ENCODE assay signal across 18 cellular contexts in genomic region chr7:98462926-98463325, GRCh38.
A peak's percentile ranks its signal among the peaks of the same experiment; 100 is the strongest.
DNase-seq lines count a peak whose midpoint lies in the region; ATAC-seq and TF ChIP-seq lines count a peak whose summit lies in the region.
"Had no signal": no experiment of that assay in that cellular context is flagged by ENCODE, and none has a peak within 500 bp of the region (broad histone marks: within the 10 kb centered on the region; RNA-seq: fewer than 3 reads in every experiment).

No MANE protein-coding gene starts in this region.

- WGBS in IMR-90 (ENCODE audit: extremely low coverage in 2 of 2, insufficient read length in 1 of 2), 2 experiments = 10% methylated on average over 2 of the region's 7 CpGs; no CpG with 5 or more reads in 1 of the 2 experiments
- no CpG with 5 or more reads among the region's 7 CpGs for WGBS in neuronal stem cell (ENCODE audit: extremely low coverage in 2 of 2, insufficient read length in 2 of 2, insufficient replicate concordance in 1 of 2), 2 donors
- 70 to 84% methylated on average over 6 to 7 of the region's 7 CpGs for WGBS in upper lobe of left lung, 2 donors

- TF ChIP-seq POLR2A in IMR-90 (IDR thresholded peaks at IDR 0.05; ENCODE audit: low read depth, low read length) = no peak
- no peak for TF ChIP-seq POLR2A in upper lobe of left lung (IDR thresholded peaks at IDR 0.05)

- H4K20me1 ChIP-seq in IMR-90 (ENCODE audit: insufficient read depth, low read length) = no peaks in the 10 kb centered on the region
- H4K20me1 ChIP-seq: BLaER1 treated with 17β-estradiol and CSF1 and Interleukin-3, amounts not matched to agents 10 nM and 100 nM had no signal

- ATAC-seq in IMR-90 (ENCODE audit: low read depth) = no peak
- no peak for ATAC-seq in naive thymus-derived CD4-positive, alpha-beta T cell
- no peak for ATAC-seq in upper lobe of left lung (ENCODE audit: low FRiP score in 2 of 2)
- ATAC-seq: CD8-positive, alpha-beta T cell; GM12878 had no signal

- H3K4me2 ChIP-seq in IMR-90 (ENCODE audit: low read depth, low read length) = no peak overlapping the region
- H3K4me2 ChIP-seq in neuronal stem cell (ENCODE audit: insufficient read depth, low read length, poor library complexity, severe bottlenecking) = no peak overlapping the region
- H3K4me2 ChIP-seq: BLaER1 treated with 17β-estradiol and CSF1 and Interleukin-3, amounts not matched to agents 10 nM and 100 nM had no signal

- H3K36me3 ChIP-seq in IMR-90 (ENCODE audit: control insufficient read depth, insufficient read depth, low read length) (no peaks in the 10 kb centered on the region), neuronal stem cell (replicated peaks in 1 of 2; ENCODE audit: control insufficient read depth in 2 of 2, insufficient read depth in 2 of 2, low read length in 2 of 2) (no peaks in the 10 kb centered on the region), upper lobe of left lung (no peaks in the 10 kb centered on the region)
- H3K36me3 ChIP-seq in naive thymus-derived CD4-positive, alpha-beta T cell (ENCODE audit: control insufficient read depth in 2 of 3, insufficient read depth in 3 of 3, low read length in 3 of 3) = no peaks in the 10 kb centered on the region
- H3K36me3 ChIP-seq: BLaER1 treated with 17β-estradiol and CSF1 and Interleukin-3, amounts not matched to agents 10 nM and 100 nM had no signal

- H3K18ac ChIP-seq in IMR-90 (ENCODE audit: low read depth, low read length) (no peak overlapping the region), neuronal stem cell (ENCODE audit: low read length) (no peak overlapping the region)

- no peak overlapping the region for H2AK9ac ChIP-seq in IMR-90 (replicated peaks; ENCODE audit: low read depth, low read length, poor library complexity)

- no peak for TF ChIP-seq EP300 in upper lobe of left lung (IDR thresholded peaks at IDR 0.05)

- H3K27ac ChIP-seq in IMR-90 (ENCODE audit: insufficient read depth, low read length) (no peak overlapping the region), neuronal stem cell (replicated peaks; ENCODE audit: low read length) (no peak overlapping the region), upper lobe of left lung (no peak overlapping the region)
- H3K27ac ChIP-seq in naive thymus-derived CD4-positive, alpha-beta T cell (ENCODE audit: low read depth, low read length) = no peak overlapping the region
- H3K27ac ChIP-seq: BLaER1 treated with 17β-estradiol and CSF1 and Interleukin-3, amounts not matched to agents 10 nM and 100 nM; C4-2B had no signal

- no peaks in the 10 kb centered on the region for H3K36me3 Mint-ChIP-seq in naive thymus-derived CD4-positive, alpha-beta T cell
- H3K36me3 Mint-ChIP-seq: CD8-positive, alpha-beta T cell had no signal

- H3K56ac ChIP-seq in IMR-90 (ENCODE audit: extremely low read depth, insufficient read depth, low read length) = no peak overlapping the region

- H3K4me1 ChIP-seq in IMR-90 (ENCODE audit: control insufficient read depth, insufficient read depth, low read length) (no peaks in the 10 kb centered on the region), neuronal stem cell (ENCODE audit: control insufficient read depth in 2 of 2, insufficient read depth in 1 of 2, low read depth in 1 of 2, low read length in 2 of 2) (no peaks in the 10 kb centered on the region), upper lobe of left lung (no peaks in the 10 kb centered on the region)
- no peaks in the 10 kb centered on the region for H3K4me1 ChIP-seq in naive thymus-derived CD4-positive, alpha-beta T cell (ENCODE audit: control insufficient read depth in 2 of 2, insufficient read depth in 2 of 2, low read length in 2 of 2)
- H3K4me1 ChIP-seq: Caco-2 had no signal

- H3K79me1 ChIP-seq in IMR-90 (ENCODE audit: low read depth in 1 of 2, low read length in 2 of 2) = no peaks in the 10 kb centered on the region
- no peaks in the 10 kb centered on the region for H3K79me1 ChIP-seq in neuronal stem cell (ENCODE audit: low read depth, low read length)

- H4K91ac ChIP-seq in IMR-90 (ENCODE audit: insufficient read depth, low read depth, low read length) (no peak overlapping the region), neuronal stem cell (ENCODE audit: low read depth, low read length, poor library complexity) (no peak overlapping the region)

- no peak overlapping the region for H3K4me3 ChIP-seq in IMR-90 (ENCODE audit: insufficient read depth, low read depth, low read length)
- H3K4me3 ChIP-seq in neuronal stem cell (ENCODE audit: low read length in 2 of 2) = peak overlapping the region in 1 of 2 donors; percentile 35
- H3K4me3 ChIP-seq in naive thymus-derived CD4-positive, alpha-beta T cell (ENCODE audit: low read length) = no peak overlapping the region
- H3K4me3 ChIP-seq in upper lobe of left lung = no peak overlapping the region
- H3K4me3 ChIP-seq: BLaER1 treated with 17β-estradiol and CSF1 and Interleukin-3, amounts not matched to agents 10 nM and 100 nM; GM12878 had no signal

- no peak overlapping the region for H2BK15ac ChIP-seq in IMR-90 (ENCODE audit: low read depth, low read length)
- no peak overlapping the region for H2BK15ac ChIP-seq in neuronal stem cell (ENCODE audit: low read length)

- H2BK5ac ChIP-seq in IMR-90 (ENCODE audit: low read depth, low read length, poor library complexity, severe bottlenecking) = no peak overlapping the region
- no peak overlapping the region for H2BK5ac ChIP-seq in neuronal stem cell (ENCODE audit: low read length)

- CTCF ChIA-PET in IMR-90 (lab: Yijun Ruan, JAX) = no interaction called here
- CTCF ChIA-PET in naive thymus-derived CD4-positive, alpha-beta T cell (lab: Charles Lee) = no interaction called here

- H2AFZ ChIP-seq in IMR-90 (replicated peaks; ENCODE audit: low read length, poor library complexity) (peak overlapping the region; percentile 8), neuronal stem cell (ENCODE audit: low read length) (no peak overlapping the region)

- H3K9me1 ChIP-seq in IMR-90 (ENCODE audit: insufficient read depth, low read length) = no peaks in the 10 kb centered on the region

- BruUV-seq in IMR-90 (replicated peaks; lab: Mats Ljungman, UMichigan) = no TSS peak

- H3K9me3 ChIP-seq in IMR-90 (ENCODE audit: control insufficient read depth, insufficient read depth, low read length) (no peaks in the 10 kb centered on the region), neuronal stem cell (replicated peaks in 1 of 2; ENCODE audit: control insufficient read depth in 2 of 2, insufficient read depth in 1 of 2, low read depth in 1 of 2, low read length in 2 of 2) (peaks cover 0 to 9% of the 10 kb centered on the region in 2 donors), upper lobe of left lung (no peaks in the 10 kb centered on the region)
- H3K9me3 ChIP-seq in naive thymus-derived CD4-positive, alpha-beta T cell (ENCODE audit: control insufficient read depth in 2 of 3, low read length in 3 of 3) = no peaks in the 10 kb centered on the region

- H3K23ac ChIP-seq in IMR-90 (ENCODE audit: low read depth, low read length) = no peak overlapping the region
- no peak overlapping the region for H3K23ac ChIP-seq in neuronal stem cell (ENCODE audit: low read depth, low read length, poor library complexity)

- no peak overlapping the region for H3K27ac Mint-ChIP-seq in naive thymus-derived CD4-positive, alpha-beta T cell
- H3K27ac Mint-ChIP-seq: B cell; CD4-positive, alpha-beta T cell; CD8-positive, alpha-beta T cell had no signal

- in situ Hi-C loops in IMR-90 (cut with MboI; ENCODE audit: low sequenced_read_pairs) = no loop called here

- peaks cover 0 to 2% (median 0%) of the 10 kb centered on the region in 11 donors for H3K9me3 Mint-ChIP-seq in naive thymus-derived CD4-positive, alpha-beta T cell
- H3K9me3 Mint-ChIP-seq: CD4-positive, alpha-beta T cell; CD8-positive, alpha-beta T cell had no signal

- no peak for TF ChIP-seq CTCF in IMR-90 (conservative IDR thresholded peaks at IDR 0.05; ENCODE audit: low read depth, low read length)
- TF ChIP-seq CTCF in upper lobe of left lung (IDR thresholded peaks at IDR 0.05) = no peak

- H3K4ac ChIP-seq in IMR-90 (ENCODE audit: low read depth, low read length) (no peak overlapping the region), neuronal stem cell (ENCODE audit: low read length) (no peak overlapping the region)

- H2AK5ac ChIP-seq in IMR-90 (ENCODE audit: low read depth, low read length) (no peak overlapping the region), neuronal stem cell (ENCODE audit: low read depth, low read length) (no peak overlapping the region)

- no peak overlapping the region for H2BK20ac ChIP-seq in IMR-90 (ENCODE audit: low read depth, low read length)

- DNase-seq in IMR-90 = no peak
- peak in 32 of 42 donors; percentile 6 to 69 (median 23) for DNase-seq in head of caudate nucleus
- DNase-seq in neuronal stem cell (ENCODE audit: low spot score) = no peak
- no peak for DNase-seq in NCI-H1048 (lab: John Stamatoyannopoulos, UW)
- DNase-seq in NCI-H2029 (lab: John Stamatoyannopoulos, UW) = no peak
- DNase-seq in naive thymus-derived CD4-positive, alpha-beta T cell = no peak
- DNase-seq in upper lobe of left lung = no peak
- DNase-seq: 8988T; ACHN; Caco-2; Calu3; CD4-positive, alpha-beta T cell; CD8-positive, alpha-beta T cell; DMS79 treated with DMSO at 0.1 percent for 48 hours had no signal

- no peak overlapping the region for H4K5ac ChIP-seq in IMR-90 (ENCODE audit: low read depth, low read length)

- intact Hi-C loops in IMR-90 (cut with micrococcal nuclease) (no loop called here), head of caudate nucleus (cut with DNase I) (no loop called here)
- intact Hi-C loops in naive thymus-derived CD4-positive, alpha-beta T cell (cut with micrococcal nuclease) = no loop called here

- H2BK12ac ChIP-seq in neuronal stem cell (ENCODE audit: low read length) = no peak overlapping the region

- dilution Hi-C loops in IMR-90 (cut with HindIII; ENCODE audit: low sequenced_read_pairs, unreplicated experiment) = no loop called here

- H3K27me3 ChIP-seq in IMR-90 (ENCODE audit: control insufficient read depth, insufficient read depth, low read length) (no peaks in the 10 kb centered on the region; the same call in 1 of the 2 replicates), neuronal stem cell (ENCODE audit: control insufficient read depth in 3 of 3, insufficient read depth in 3 of 3, low read depth in 1 of 3, low read length in 3 of 3) (no peaks in the 10 kb centered on the region), upper lobe of left lung (no peaks in the 10 kb centered on the region)
- no peaks in the 10 kb centered on the region for H3K27me3 ChIP-seq in naive thymus-derived CD4-positive, alpha-beta T cell (ENCODE audit: control insufficient read depth in 2 of 2, insufficient read depth in 2 of 2, low read length in 2 of 2)
- H3K27me3 ChIP-seq: BLaER1 treated with 17β-estradiol and CSF1 and Interleukin-3, amounts not matched to agents 10 nM and 100 nM had no signal

- no peak for TF ChIP-seq RAD21 in IMR-90 (IDR thresholded peaks at IDR 0.05; ENCODE audit: low read length)

- POLR2A ChIA-PET in IMR-90 (lab: Charles Lee; ENCODE audit: unreplicated experiment) = no interaction called here
- POLR2A ChIA-PET in naive thymus-derived CD4-positive, alpha-beta T cell (lab: Charles Lee) = no interaction called here

- H3K4me1 Mint-ChIP-seq in naive thymus-derived CD4-positive, alpha-beta T cell = peaks cover 0 to 1% (median 0%) of the 10 kb centered on the region in 7 donors
- H3K4me1 Mint-ChIP-seq: B cell had no signal

- H3K14ac ChIP-seq in IMR-90 (replicated peaks; ENCODE audit: low read depth, low read length) = no peak overlapping the region
- H3K14ac ChIP-seq in neuronal stem cell (ENCODE audit: low read length) = no peak overlapping the region

- H4K8ac ChIP-seq in IMR-90 (ENCODE audit: low read depth in 2 of 2, low read length in 2 of 2) (no peak overlapping the region), neuronal stem cell (ENCODE audit: low read depth, low read length) (peak overlapping the region; percentile 72)

- H3K4me3 Mint-ChIP-seq in naive thymus-derived CD4-positive, alpha-beta T cell = no peak overlapping the region
- H3K4me3 Mint-ChIP-seq: B cell; CD4-positive, alpha-beta T cell; CD8-positive, alpha-beta T cell had no signal

- H2BK120ac ChIP-seq in IMR-90 (ENCODE audit: low read depth, low read length) (no peak overlapping the region), neuronal stem cell (ENCODE audit: low read depth, low read length) (no peak overlapping the region)

- peaks cover 0 to 11% (median 6%) of the 10 kb centered on the region in 5 donors for H3K27me3 Mint-ChIP-seq in naive thymus-derived CD4-positive, alpha-beta T cell
- H3K27me3 Mint-ChIP-seq: B cell had no signal

- no peak overlapping the region for H3K9ac ChIP-seq in IMR-90 (ENCODE audit: low read depth, low read length)
- H3K9ac ChIP-seq in neuronal stem cell (ENCODE audit: low read depth, low read length, poor library complexity) = no peak overlapping the region
- H3K9ac ChIP-seq: BLaER1 treated with 17β-estradiol and CSF1 and Interleukin-3, amounts not matched to agents 10 nM and 100 nM had no signal

Comparison
In these comparisons a context has a peak if more than half of its experiments do, and no peak if none do; other contexts are left out.
1. DNase-seq: peak in head of caudate nucleus (32 of 42); none in IMR-90 (single experiment), neuronal stem cell (single experiment), NCI-H1048 (single experiment), NCI-H2029 (single experiment), naive thymus-derived CD4-positive, alpha-beta T cell (0 of 9) and upper lobe of left lung (0 of 2).